Comparison of ENCODE assay signal across 19 cellular contexts in genomic region chr2:235769046-235769445, GRCh38.
DNase-seq lines count a peak whose midpoint lies in the region; ATAC-seq and TF ChIP-seq lines count a peak whose summit lies in the region.
"Had no signal": no experiment of that assay in that cellular context is flagged by ENCODE, and none has a peak within 500 bp of the region (broad histone marks: within the 10 kb centered on the region; RNA-seq: fewer than 3 reads in every experiment).

No MANE protein-coding gene starts in this region.

- H3K27me3 ChIP-seq in psoas muscle (ENCODE audit: insufficient read depth in 3 of 3, low read length in 2 of 3): no peaks in the 10 kb centered on the region
- H3K27me3 ChIP-seq: BE2C had no signal

- TF ChIP-seq RAD21 in Ishikawa (IDR thresholded peaks at IDR 0.05; ENCODE audit: low read depth): no peak

- DNase-seq in chondrocyte (ENCODE audit: low spot score) (no peak), kidney tubule cell (ENCODE audit: low spot score) (peak; percentile 19), ureter (ENCODE audit: low spot score) (peak; percentile 66), psoas muscle (no peak), KBM-7 (no peak), putamen (ENCODE audit: low spot score) (no peak)
- DNase-seq: BE2C, DND-41, MV-4-11, NCI-H1694, NCI-H2081 treated with DMSO at 0.1 percent for 48 hours, NCI-H2171 treated with DMSO at 0.1 percent for 48 hours, NCI-H524 treated with DMSO at 0.1 percent for 48 hours, SHP77, SW 1271 had no signal

- intact Hi-C loops in psoas muscle (cut with DNase I): no loop called here

- no peaks in the 10 kb centered on the region for H3K27me3 Mint-ChIP-seq in chondrocyte (ENCODE audit: low read depth)

- TF ChIP-seq EP300 in Ishikawa (IDR thresholded peaks at IDR 0.05; ENCODE audit: borderline replicate concordance): no peak

- in situ Hi-C loops in KBM-7 (cut with MboI; ENCODE audit: low pct_unique_long_range_greater_than_20kb, low sequenced_read_pairs): no loop called here

- no peak overlapping the region for H3K27ac ChIP-seq in psoas muscle

- peak overlapping the region; percentile 17 for H3K27ac Mint-ChIP-seq in chondrocyte (ENCODE audit: unreplicated experiment)
- H3K27ac Mint-ChIP-seq: GM23338 had no signal

- no peak for ATAC-seq in psoas muscle
- ATAC-seq: GM12878, GM23338, HCT116 had no signal

- H3K4me3 Mint-ChIP-seq in chondrocyte (ENCODE audit: unreplicated experiment): no peak overlapping the region
- H3K4me3 Mint-ChIP-seq: GM23338 had no signal

- H3K4me1 Mint-ChIP-seq in chondrocyte (ENCODE audit: low read depth): peaks cover 14% of the 10 kb centered on the region

- peaks cover 0 to 1% of the 10 kb centered on the region in 2 donors for H3K36me3 ChIP-seq in psoas muscle (ENCODE audit: insufficient read depth in 1 of 2, low read depth in 1 of 2)
- H3K36me3 ChIP-seq: BE2C had no signal

- peaks cover 3% of the 10 kb centered on the region for H3K36me3 Mint-ChIP-seq in chondrocyte (ENCODE audit: low read depth)

- no peaks in the 10 kb centered on the region for H3K4me1 ChIP-seq in psoas muscle
- H3K4me1 ChIP-seq: BE2C had no signal

- no peak for TF ChIP-seq CTCF in chondrocyte (IDR thresholded peaks at IDR 0.05)
- TF ChIP-seq CTCF in psoas muscle (IDR thresholded peaks at IDR 0.05): no peak

- WGBS in psoas muscle, 3 donors: 89 to 97% (median 91%) methylated on average over 7 of the region's 7 CpGs

- no peaks in the 10 kb centered on the region for H3K9me3 ChIP-seq in psoas muscle
- H3K9me3 ChIP-seq: BE2C had no signal

- no peak overlapping the region for H3K4me3 ChIP-seq in psoas muscle
- H3K4me3 ChIP-seq: GM12878, GM23338 had no signal

- no peaks in the 10 kb centered on the region for H3K9me3 Mint-ChIP-seq in chondrocyte (ENCODE audit: low read depth)
- H3K9me3 Mint-ChIP-seq: GM23338 had no signal

TF ChIP-seq in Ishikawa, 13 proteins besides CTCF, POLR2A, EP300 and RAD21:
- no peak for TF ChIP-seq TEAD4 (IDR thresholded peaks at IDR 0.05)
- TF ChIP-seq MAX (IDR thresholded peaks at IDR 0.05): no peak
- no peak for TF ChIP-seq YY1 (IDR thresholded peaks at IDR 0.05; ENCODE audit: low read depth)
- TF ChIP-seq NFIC (IDR thresholded peaks at IDR 0.05): peak; percentile 49; the same call in 1 of the 2 replicates

Comparison
In these comparisons a context has a peak if more than half of its experiments do, and no peak if none do; other contexts are left out.
1. DNase-seq: peak in kidney tubule cell (single experiment) and ureter (single experiment); none in chondrocyte (single experiment), psoas muscle (0 of 2), KBM-7 (single experiment) and putamen (single experiment).